In genomic region chr16:83058376-83058775, GRCh38 we compare ENCODE assay signal across 18 cellular contexts.
DNase-seq lines count a peak whose midpoint lies in the region; ATAC-seq and TF ChIP-seq lines count a peak whose summit lies in the region.
"Had no signal": no experiment of that assay in that cellular context is flagged by ENCODE, and none has a peak within 500 bp of the region (broad histone marks: within the 10 kb centered on the region; RNA-seq: fewer than 3 reads in every experiment).

No MANE protein-coding gene starts in this region.

- H3K4me3 ChIP-seq in SJSA1 (no peak overlapping the region), mucosa of descending colon (no peak overlapping the region)
- H3K4me3 ChIP-seq: A549, BLaER1 had no signal

- H3K4me1 ChIP-seq in SJSA1 (replicated peaks), result peaks cover 6% of the 10 kb centered on the region
- H3K4me1 ChIP-seq in mucosa of descending colon (ENCODE audit: low read depth), result no peaks in the 10 kb centered on the region
- H3K4me1 ChIP-seq: A549, BE2C, BLaER1 had no signal

- H3K36me3 Mint-ChIP-seq in progenitor cell of endocrine pancreas (ENCODE audit: insufficient read depth), result no peaks in the 10 kb centered on the region
- H3K36me3 Mint-ChIP-seq: CD14-positive monocyte; CD4-positive, alpha-beta memory T cell; CD4-positive, CD25-positive, alpha-beta regulatory T cell; CD8-positive, alpha-beta memory T cell had no signal

- TF ChIP-seq CTCF in progenitor cell of endocrine pancreas (IDR thresholded peaks at IDR 0.05; ENCODE audit: unreplicated experiment) (no peak), mucosa of descending colon (IDR thresholded peaks at IDR 0.05) (no peak)

- DNase-seq in MV-4-11 (lab: John Stamatoyannopoulos, UW) (peak; percentile 26), SJSA1 (ENCODE audit: low read depth in 1 of 2, low spot score in 2 of 2) (peak; percentile 52 to 53), progenitor cell of endocrine pancreas (ENCODE audit: low spot score, unreplicated experiment) (no peak), AG08395 (ENCODE audit: low spot score) (no peak), mucosa of descending colon (no peak)
- DNase-seq: BE2C; C1 segment of cervical spinal cord; CD4-positive, alpha-beta memory T cell; CD4-positive, CD25-positive, alpha-beta regulatory T cell; CD8-positive, alpha-beta memory T cell; COR-L47; DMS79 treated with DMSO at 0.1 percent for 48 hours; GF-D8 had no signal

- H3K4me3 Mint-ChIP-seq in progenitor cell of endocrine pancreas (ENCODE audit: low read depth), result no peak overlapping the region
- H3K4me3 Mint-ChIP-seq: CD14-positive monocyte; CD4-positive, alpha-beta memory T cell; CD4-positive, CD25-positive, alpha-beta regulatory T cell; CD8-positive, alpha-beta memory T cell had no signal

- H3K27me3 Mint-ChIP-seq in progenitor cell of endocrine pancreas, result peaks cover 3% of the 10 kb centered on the region
- H3K27me3 Mint-ChIP-seq: CD4-positive, CD25-positive, alpha-beta regulatory T cell had no signal

- H3K27ac ChIP-seq in SJSA1, result 0 out of 2 replicates have a peak overlapping the region, but pooled peaks have one; percentile 13
- H3K27ac ChIP-seq: 22Rv1, A549, BLaER1 had no signal

- H3K9me3 ChIP-seq in SJSA1 (replicated peaks) (no peaks in the 10 kb centered on the region), mucosa of descending colon (no peaks in the 10 kb centered on the region)
- H3K9me3 ChIP-seq: A549, BE2C, BLaER1 had no signal

- ATAC-seq in mucosa of descending colon (no peak), HG03432 (IDR thresholded peaks at IDR 0.05; ENCODE audit: unreplicated experiment) (no peak)
- ATAC-seq: A549 had no signal

- H3K36me3 ChIP-seq in SJSA1 (no peaks in the 10 kb centered on the region), mucosa of descending colon (ENCODE audit: low read depth) (no peaks in the 10 kb centered on the region)
- H3K36me3 ChIP-seq: BE2C, BLaER1 had no signal

- no peaks in the 10 kb centered on the region for H3K9me3 Mint-ChIP-seq in progenitor cell of endocrine pancreas (ENCODE audit: low read depth)

- no peaks in the 10 kb centered on the region for H3K4me1 Mint-ChIP-seq in progenitor cell of endocrine pancreas (ENCODE audit: low read depth)
- H3K4me1 Mint-ChIP-seq: CD14-positive monocyte; CD4-positive, alpha-beta memory T cell; CD4-positive, CD25-positive, alpha-beta regulatory T cell; CD8-positive, alpha-beta memory T cell had no signal

- intact Hi-C loops in mucosa of descending colon (cut with DNase I, micrococcal nuclease), result no loop called here

- no peaks in the 10 kb centered on the region for H3K27me3 ChIP-seq in SJSA1 (replicated peaks)
- H3K27me3 ChIP-seq: BE2C, BLaER1 had no signal

- H3K27ac Mint-ChIP-seq in progenitor cell of endocrine pancreas, result peak overlapping the region; percentile 37
- H3K27ac Mint-ChIP-seq: CD14-positive monocyte; CD4-positive, alpha-beta memory T cell; CD4-positive, CD25-positive, alpha-beta regulatory T cell had no signal

Comparison
In these comparisons a context has a peak if more than half of its experiments do, and no peak if none do; other contexts are left out.
1. DNase-seq: peak in MV-4-11 (single experiment) and SJSA1 (2 of 2); none in progenitor cell of endocrine pancreas (single experiment), AG08395 (single experiment) and mucosa of descending colon (0 of 3).